Comparison of ENCODE assay signal across 1 cellular context in the genomic region with DNA sequence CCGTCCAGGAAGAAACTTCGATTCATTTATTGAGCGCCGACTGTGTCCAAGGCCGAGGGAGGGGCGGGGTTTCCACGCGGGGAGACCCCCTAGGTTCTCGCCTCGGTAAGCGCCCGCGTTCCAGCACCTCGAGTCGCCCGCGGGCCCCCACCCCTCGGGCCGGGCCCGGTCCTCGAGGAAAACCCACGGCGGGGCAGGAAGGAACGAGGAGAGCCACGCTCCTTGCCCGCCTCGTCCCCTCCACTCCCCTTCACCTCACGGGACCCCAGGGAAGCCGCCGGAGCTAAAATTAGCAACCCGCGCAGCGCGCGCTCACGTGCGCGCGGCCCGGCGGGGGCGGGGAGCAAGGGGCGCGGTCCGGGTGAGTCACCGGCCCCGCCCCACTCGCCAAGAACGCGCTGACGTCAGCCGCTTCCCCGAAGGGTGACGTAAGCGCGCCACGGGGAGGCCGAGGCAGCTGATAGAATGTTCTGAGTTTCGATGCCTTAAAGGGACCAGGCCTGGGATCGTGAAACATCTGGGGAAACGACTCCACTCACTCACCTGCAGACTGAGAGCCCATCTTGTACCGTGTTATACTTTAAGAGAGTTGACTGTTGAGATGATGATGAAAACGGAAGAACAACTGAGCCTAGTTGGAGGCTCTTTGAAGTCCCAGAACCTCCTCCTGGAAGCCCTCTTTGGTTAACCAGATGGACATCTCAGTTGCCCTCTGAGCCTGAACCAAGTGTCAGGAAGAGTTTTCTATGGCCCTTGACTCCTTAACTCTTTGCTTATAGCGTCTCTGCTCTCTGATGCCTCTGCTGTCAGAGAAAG.
TF ChIP-seq lines count a peak whose summit lies in the region.

No MANE protein-coding gene starts in this region.

TF ChIP-seq in GM12878, 131 proteins besides CTCF, POLR2A, EP300 and RAD21 (continued from another document):
- TF ChIP-seq NKRF (conservative IDR thresholded peaks at IDR 0.05) (peak; percentile 18; the same call in 1 of the 2 replicates), ZNF592 (IDR thresholded peaks at IDR 0.05) (0 out of 2 replicates have a peak, but pooled peaks have one; percentile 24), TAF1 (IDR thresholded peaks at IDR 0.05; ENCODE audit: borderline replicate concordance, low read depth, low read length) (no peak), CREM (IDR thresholded peaks at IDR 0.05; ENCODE audit: low read depth) (peak; percentile 90), BCL11A (IDR thresholded peaks at IDR 0.05; ENCODE audit: low read depth, low read length) (no peak), MTA2 (IDR thresholded peaks at IDR 0.05; ENCODE audit: low read depth) (no peak), EED (IDR thresholded peaks at IDR 0.05; ENCODE audit: low read depth) (no peak), MXI1 (IDR thresholded peaks at IDR 0.05; ENCODE audit: low read depth, low read length) (no peak), ATF7 (IDR thresholded peaks at IDR 0.05; ENCODE audit: low read depth) (peak; percentile 98), RELA (IDR thresholded peaks at IDR 0.05; ENCODE audit: borderline replicate concordance, partially characterized antibody) (peak; percentile 14), SMC3 (IDR thresholded peaks at IDR 0.05; ENCODE audit: borderline replicate concordance, low read length) (no peak), PRDM15 (CRISPR knock-in tag; IDR thresholded peaks at IDR 0.05) (no peak), SRF (IDR thresholded peaks at IDR 0.05; ENCODE audit: low read depth in 2 of 2, low read length in 2 of 2) (no peak), IRF3 (IDR thresholded peaks at IDR 0.05) (no peak), CHD2 (IDR thresholded peaks at IDR 0.05; ENCODE audit: borderline replicate concordance, low read depth, low read length) (0 out of 2 replicates have a peak, but pooled peaks have one; percentile 39), POLR2AphosphoS5 (IDR thresholded peaks at IDR 0.05; ENCODE audit: low read length) (0 out of 2 replicates have a peak, but pooled peaks have one; percentile 38), ZBTB11 (CRISPR knock-in tag; IDR thresholded peaks at IDR 0.05) (peak; percentile 1; the same call in 1 of the 2 replicates), JUNB (IDR thresholded peaks at IDR 0.05) (peak; percentile 10; the same call in 1 of the 2 replicates)
TF ChIP-seq in GM12878: peak in this region for 40.
